ENCODE assay signal across 10 cellular contexts in genomic region chr12:94762259-94762942, GRCh38.
DNase-seq lines count a peak whose midpoint lies in the region; ATAC-seq, FAIRE-seq and TF ChIP-seq lines count a peak whose summit lies in the region.
"Had no signal": no experiment of that assay in that cellular context is flagged by ENCODE, and none has a peak within 500 bp of the region (broad histone marks: within the 10 kb centered on the region; RNA-seq: fewer than 3 reads in every experiment).

No MANE protein-coding gene starts in this region.

- in situ Hi-C loops in Panc1 (cut with HindIII; ENCODE audit: low pct_unique_long_range_greater_than_20kb, low sequenced_read_pairs) = no loop called here

- peak; percentile 27 for ATAC-seq in activated CD8-positive, alpha-beta T cell treated with anti-CD3 and anti-CD28 coated beads for 36 hours
- ATAC-seq in activated CD8-positive, alpha-beta T cell treated with anti-CD3 and anti-CD28 coated beads, Interleukin-2, amount 10 ng/mL, durations not matched to agents 7 days and 5 days = no peak
- ATAC-seq in HG02840 (IDR thresholded peaks at IDR 0.05; ENCODE audit: low FRiP score, unreplicated experiment) (peak; percentile 73), Panc1 (no peak)
- ATAC-seq in stimulated activated naive B cell treated with anti-CD40 and anti-IgM and Interleukin-4, amounts not matched to agents 10 μg/mL and 1 μg/mL and 100 μg/mL, for 72 hours (replicated peaks) = peak; percentile 67 to 71

- peaks cover 1% of the 10 kb centered on the region for H3K4me1 Mint-ChIP-seq in activated CD8-positive, alpha-beta T cell treated with anti-CD3 and anti-CD28 coated beads for 36 hours (ENCODE audit: low read depth)
- H3K4me1 Mint-ChIP-seq in activated CD8-positive, alpha-beta T cell treated with anti-CD3 and anti-CD28 coated beads, Interleukin-2, amount 10 ng/mL, durations not matched to agents 7 days and 5 days (ENCODE audit: low read depth) = peaks cover 9% of the 10 kb centered on the region
- H3K4me1 Mint-ChIP-seq in stimulated activated naive B cell treated with anti-CD40 and anti-IgM and Interleukin-4, amounts not matched to agents 10 μg/mL and 1 μg/mL and 100 μg/mL, for 72 hours = peaks cover 27 to 39% of the 10 kb centered on the region in 2 donors

- FAIRE-seq in H54 (lab: Jason Lieb, UNC) = no peak

- POLR2A ChIA-PET in activated CD8-positive, alpha-beta T cell treated with anti-CD3 and anti-CD28 coated beads for 36 hours (lab: Charles Lee) = no interaction called here
- POLR2A ChIA-PET in activated CD8-positive, alpha-beta T cell treated with anti-CD3 and anti-CD28 coated beads, Interleukin-2, amount 10 ng/mL, durations not matched to agents 7 days and 5 days (lab: Charles Lee) = interaction anchor here (0.9 kb wide), 1 partner anchor 9 kb away, joined by 3 read pairs; no protein-coding TSS in a partner anchor
- POLR2A ChIA-PET in Panc1 (lab: Charles Lee) = no interaction called here

- BruUV-seq in Panc1 (replicated peaks; lab: Mats Ljungman, UMichigan) = no TSS peak

- no peak for TF ChIP-seq CTCF in activated CD8-positive, alpha-beta T cell treated with anti-CD3 and anti-CD28 coated beads for 36 hours (IDR thresholded peaks at IDR 0.05)
- TF ChIP-seq CTCF in Panc1 (IDR thresholded peaks at IDR 0.05) = no peak

- H3K36me3 Mint-ChIP-seq in activated CD8-positive, alpha-beta T cell treated with anti-CD3 and anti-CD28 coated beads for 36 hours (ENCODE audit: low read depth) = no peaks in the 10 kb centered on the region
- H3K36me3 Mint-ChIP-seq in activated CD8-positive, alpha-beta T cell treated with anti-CD3 and anti-CD28 coated beads, Interleukin-2, amount 10 ng/mL, durations not matched to agents 7 days and 5 days (ENCODE audit: low read depth) = no peaks in the 10 kb centered on the region
- peaks cover 4 to 31% of the 10 kb centered on the region in 2 donors for H3K36me3 Mint-ChIP-seq in stimulated activated naive B cell treated with anti-CD40 and anti-IgM and Interleukin-4, amounts not matched to agents 10 μg/mL and 1 μg/mL and 100 μg/mL, for 72 hours

- no peak for DNase-seq in activated CD8-positive, alpha-beta T cell treated with anti-CD3 and anti-CD28 coated beads for 36 hours
- DNase-seq in activated CD8-positive, alpha-beta T cell treated with anti-CD3 and anti-CD28 coated beads, Interleukin-2, amount 10 ng/mL, durations not matched to agents 7 days and 5 days = no peak
- peak; percentile 12 for DNase-seq in Panc1 (ENCODE audit: low read depth, low spot score)
- DNase-seq in stimulated activated naive B cell treated with anti-CD40 and anti-IgM and Interleukin-4, amounts not matched to agents 10 μg/mL and 1 μg/mL and 100 μg/mL, for 72 hours = no peak
- no peak for DNase-seq in nucleus accumbens (lab: John Stamatoyannopoulos, UW)
- no peak for DNase-seq in H54 (ENCODE audit: insufficient read length, low spot score)
- DNase-seq in GOT3 (lab: John Stamatoyannopoulos, UW) = no peak
- DNase-seq: AML-193 had no signal

- no peaks in the 10 kb centered on the region; the same call in 1 of the 2 replicates for H3K4me1 ChIP-seq in Panc1 (ENCODE audit: control insufficient read depth, insufficient read depth, low read length)

- H3K9me3 Mint-ChIP-seq in activated CD8-positive, alpha-beta T cell treated with anti-CD3 and anti-CD28 coated beads for 36 hours = no peaks in the 10 kb centered on the region
- H3K9me3 Mint-ChIP-seq in activated CD8-positive, alpha-beta T cell treated with anti-CD3 and anti-CD28 coated beads, Interleukin-2, amount 10 ng/mL, durations not matched to agents 7 days and 5 days (ENCODE audit: insufficient read depth) = no peaks in the 10 kb centered on the region
- H3K9me3 Mint-ChIP-seq in stimulated activated naive B cell treated with anti-CD40 and anti-IgM and Interleukin-4, amounts not matched to agents 10 μg/mL and 1 μg/mL and 100 μg/mL, for 72 hours = no peaks in the 10 kb centered on the region

- H3K27me3 Mint-ChIP-seq in activated CD8-positive, alpha-beta T cell treated with anti-CD3 and anti-CD28 coated beads for 36 hours = peaks cover 3% of the 10 kb centered on the region
- H3K27me3 Mint-ChIP-seq in activated CD8-positive, alpha-beta T cell treated with anti-CD3 and anti-CD28 coated beads, Interleukin-2, amount 10 ng/mL, durations not matched to agents 7 days and 5 days (ENCODE audit: low read depth) = peaks cover 15% of the 10 kb centered on the region
- H3K27me3 Mint-ChIP-seq in stimulated activated naive B cell treated with anti-CD40 and anti-IgM and Interleukin-4, amounts not matched to agents 10 μg/mL and 1 μg/mL and 100 μg/mL, for 72 hours = no peaks in the 10 kb centered on the region

- no peaks in the 10 kb centered on the region for H3K9me3 ChIP-seq in Panc1 (ENCODE audit: control insufficient read depth, insufficient read depth, low read depth, low read length)

- H3K4me3 Mint-ChIP-seq in activated CD8-positive, alpha-beta T cell treated with anti-CD3 and anti-CD28 coated beads for 36 hours = no peak overlapping the region
- H3K4me3 Mint-ChIP-seq in activated CD8-positive, alpha-beta T cell treated with anti-CD3 and anti-CD28 coated beads, Interleukin-2, amount 10 ng/mL, durations not matched to agents 7 days and 5 days = no peak overlapping the region
- no peak overlapping the region for H3K4me3 Mint-ChIP-seq in stimulated activated naive B cell treated with anti-CD40 and anti-IgM and Interleukin-4, amounts not matched to agents 10 μg/mL and 1 μg/mL and 100 μg/mL, for 72 hours

- no peaks in the 10 kb centered on the region for H3K27me3 ChIP-seq in Panc1 (ENCODE audit: control insufficient read depth, insufficient read depth, low read length)

- no peaks in the 10 kb centered on the region for H3K36me3 ChIP-seq in Panc1 (ENCODE audit: control insufficient read depth, insufficient read depth, low read length)

- CTCF ChIA-PET in activated CD8-positive, alpha-beta T cell treated with anti-CD3 and anti-CD28 coated beads for 36 hours (lab: Charles Lee) = interaction anchor here (1.2 to 1.6 kb wide), 4 partner anchors 9 to 221 kb away, joined by 3 to 5 read pairs (median 4); no protein-coding TSS in a partner anchor
- CTCF ChIA-PET in activated CD8-positive, alpha-beta T cell treated with anti-CD3 and anti-CD28 coated beads, Interleukin-2, amount 10 ng/mL, durations not matched to agents 7 days and 5 days (lab: Charles Lee) = interaction anchor here (1.0 kb wide), 1 partner anchor 10 kb away, joined by 5 read pairs; no protein-coding TSS in a partner anchor
- CTCF ChIA-PET in Panc1 (lab: Charles Lee) = no interaction called here

- H3K27ac Mint-ChIP-seq in activated CD8-positive, alpha-beta T cell treated with anti-CD3 and anti-CD28 coated beads for 36 hours = no peak overlapping the region
- H3K27ac Mint-ChIP-seq in activated CD8-positive, alpha-beta T cell treated with anti-CD3 and anti-CD28 coated beads, Interleukin-2, amount 10 ng/mL, durations not matched to agents 7 days and 5 days = no peak overlapping the region
- H3K27ac Mint-ChIP-seq in stimulated activated naive B cell treated with anti-CD40 and anti-IgM and Interleukin-4, amounts not matched to agents 10 μg/mL and 1 μg/mL and 100 μg/mL, for 72 hours = no peak overlapping the region

- no peak overlapping the region for H3K4me3 ChIP-seq in Panc1 (ENCODE audit: low read depth in 2 of 2, low read length in 2 of 2)
- H3K4me3 ChIP-seq: lung had no signal

- intact Hi-C loops in activated CD8-positive, alpha-beta T cell treated with anti-CD3 and anti-CD28 coated beads for 36 hours (cut with micrococcal nuclease) = no loop called here
- intact Hi-C loops in Panc1 (cut with micrococcal nuclease; ENCODE audit: unreplicated experiment) = loop anchor here (10.0 kb wide), 1 partner anchor 218 kb away; no protein-coding TSS in a partner anchor

- no peak for TF ChIP-seq POLR2A in H54 (IDR thresholded peaks at IDR 0.05; ENCODE audit: low read depth, low read length)

- no peak overlapping the region for H3K27ac ChIP-seq in Panc1 (ENCODE audit: low read length)

Comparison
In these comparisons a context has a peak if more than half of its experiments do, and no peak if none do; other contexts are left out.
1. ATAC-seq: peak in activated CD8-positive, alpha-beta T cell treated with anti-CD3 and anti-CD28 coated beads for 36 hours (single experiment), HG02840 (single experiment) and stimulated activated naive B cell treated with anti-CD40 and anti-IgM and Interleukin-4, amounts not matched to agents 10 μg/mL and 1 μg/mL and 100 μg/mL, for 72 hours (2 of 2); none in activated CD8-positive, alpha-beta T cell treated with anti-CD3 and anti-CD28 coated beads, Interleukin-2, amount 10 ng/mL, durations not matched to agents 7 days and 5 days (single experiment) and Panc1 (single experiment).